12 cellular contexts compared by ENCODE assay signal in the genomic region with DNA sequence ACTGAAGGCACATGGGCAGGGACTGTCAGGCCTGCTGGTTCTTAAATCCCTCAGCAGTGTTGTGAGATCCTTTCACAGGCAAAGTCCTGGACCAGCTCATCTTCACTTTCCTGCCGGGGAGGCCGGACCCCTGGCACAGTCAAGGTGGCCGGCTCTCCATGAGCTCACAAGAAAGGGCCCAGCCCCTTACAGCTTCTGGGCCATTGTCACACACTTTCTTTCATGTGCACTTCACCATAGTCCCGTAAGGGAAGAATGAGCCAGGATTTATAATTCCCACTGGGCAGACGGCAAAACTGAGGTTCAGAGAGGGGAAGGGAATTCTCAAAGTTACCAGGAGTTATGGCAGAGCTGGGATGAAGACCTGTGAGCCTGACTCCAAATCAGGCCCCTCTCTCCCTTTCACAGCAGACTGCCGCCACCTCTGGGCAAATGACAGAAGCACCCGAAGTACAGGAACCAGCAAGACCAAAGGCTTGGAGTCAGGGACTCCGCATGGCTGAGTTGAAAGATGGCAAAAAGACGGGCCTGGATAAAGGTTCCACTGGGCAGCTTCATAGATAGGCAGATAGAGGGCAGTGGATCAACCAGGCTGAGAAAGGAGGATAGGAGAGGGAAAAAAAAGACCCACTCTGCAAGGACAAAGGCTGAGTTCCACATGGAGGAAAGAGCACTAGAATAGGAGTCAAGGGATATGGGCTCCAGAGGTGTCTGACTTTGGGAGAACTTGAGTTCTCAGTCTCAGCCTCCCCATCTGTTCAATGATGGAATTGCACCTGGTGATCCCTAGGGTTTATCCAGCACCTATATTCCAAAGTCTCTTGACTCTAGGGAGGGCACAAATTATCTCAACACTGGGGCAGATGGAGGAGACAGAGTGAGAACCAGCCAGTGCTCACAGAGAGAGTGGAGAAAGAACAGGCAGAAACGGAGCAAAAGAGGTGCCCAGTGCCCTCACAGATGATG.
DNase-seq lines count a peak whose midpoint lies in the region; TF ChIP-seq lines count a peak whose summit lies in the region.
"Had no signal": no experiment of that assay in that cellular context is flagged by ENCODE, and none has a peak within 500 bp of the region (broad histone marks: within the 10 kb centered on the region; RNA-seq: fewer than 3 reads in every experiment).

No MANE protein-coding gene starts in this region.

- no peaks in the 10 kb centered on the region for H3K36me3 Mint-ChIP-seq in endodermal cell (ENCODE audit: low read depth)
- H3K36me3 Mint-ChIP-seq in progenitor cell of endocrine pancreas (ENCODE audit: insufficient read depth): no peaks in the 10 kb centered on the region
- no peaks in the 10 kb centered on the region for H3K36me3 Mint-ChIP-seq in activated naive CD4-positive, alpha-beta T cell treated with anti-CD3 and anti-CD28 coated beads for 36 hours (ENCODE audit: low read depth)

- H3K4me1 Mint-ChIP-seq in endodermal cell (no peaks in the 10 kb centered on the region), progenitor cell of endocrine pancreas (ENCODE audit: low read depth) (no peaks in the 10 kb centered on the region)
- peaks cover 4% of the 10 kb centered on the region for H3K4me1 Mint-ChIP-seq in activated naive CD4-positive, alpha-beta T cell treated with anti-CD3 and anti-CD28 coated beads for 36 hours (ENCODE audit: low read depth)

- no peak for TF ChIP-seq POLR2A in thyroid gland (IDR thresholded peaks at IDR 0.05)

- TF ChIP-seq CTCF in endodermal cell (conservative IDR thresholded peaks at IDR 0.05) (peak; percentile 75), progenitor cell of endocrine pancreas (IDR thresholded peaks at IDR 0.05; ENCODE audit: unreplicated experiment) (peak; percentile 25), thyroid gland (IDR thresholded peaks at IDR 0.05) (no peak)

- H3K9me3 ChIP-seq in endodermal cell (ENCODE audit: control insufficient read depth, low read length) (no peaks in the 10 kb centered on the region), thyroid gland (no peaks in the 10 kb centered on the region)
- H3K9me3 ChIP-seq: testis had no signal

- H3K4me1 ChIP-seq in endodermal cell (ENCODE audit: control insufficient read depth, insufficient read depth, low read length): no peaks in the 10 kb centered on the region
- H3K4me1 ChIP-seq in thyroid gland: no peaks in the 10 kb centered on the region
- H3K4me1 ChIP-seq: testis had no signal

- CTCF ChIA-PET in activated naive CD4-positive, alpha-beta T cell treated with anti-CD3 and anti-CD28 coated beads for 36 hours (lab: Charles Lee): interaction anchor here (0.6 to 2.1 kb wide), 2 partner anchors 32 to 581 kb away, joined by 3 to 11 read pairs; no protein-coding TSS in a partner anchor

- H3K4me3 ChIP-seq in endodermal cell (ENCODE audit: low read length) (no peak overlapping the region), thyroid gland (replicated peaks in 1 of 3) (no peak overlapping the region)
- H3K4me3 ChIP-seq: testis had no signal

- H3K27me3 ChIP-seq in endodermal cell (ENCODE audit: control insufficient read depth, insufficient read depth, low read length, poor library complexity, severe bottlenecking) (peaks cover 21% of the 10 kb centered on the region), thyroid gland (no peaks in the 10 kb centered on the region)
- H3K27me3 ChIP-seq: testis had no signal

- no peak overlapping the region for H3K27ac ChIP-seq in endodermal cell (ENCODE audit: low read depth, low read length)
- H3K27ac ChIP-seq in thyroid gland: no peak overlapping the region
- H3K27ac ChIP-seq: testis had no signal

- H3K27me3 Mint-ChIP-seq in endodermal cell (ENCODE audit: insufficient read depth): peaks cover 39% of the 10 kb centered on the region
- H3K27me3 Mint-ChIP-seq in progenitor cell of endocrine pancreas: peaks cover 69% of the 10 kb centered on the region
- peaks cover 32% of the 10 kb centered on the region for H3K27me3 Mint-ChIP-seq in activated naive CD4-positive, alpha-beta T cell treated with anti-CD3 and anti-CD28 coated beads for 36 hours (ENCODE audit: low read depth)

- no peak overlapping the region for H3K9ac ChIP-seq in endodermal cell (ENCODE audit: extremely low read depth, low read length, poor library complexity, severe bottlenecking)

- H3K27ac Mint-ChIP-seq in endodermal cell: no peak overlapping the region
- no peak overlapping the region for H3K27ac Mint-ChIP-seq in progenitor cell of endocrine pancreas
- H3K27ac Mint-ChIP-seq in activated naive CD4-positive, alpha-beta T cell treated with anti-CD3 and anti-CD28 coated beads for 36 hours: no peak overlapping the region

- 80 to 88% methylated on average over 6 to 10 of the region's 10 CpGs for WGBS in endodermal cell (ENCODE audit: insufficient coverage in 1 of 2, insufficient read length in 1 of 2), 2 experiments
- WGBS in thyroid gland, 2 donors: 78 to 80% methylated on average over 8 to 10 of the region's 10 CpGs

- DNase-seq in activated CD8-positive, alpha-beta memory T cell treated with anti-CD3 and anti-CD28 coated beads for 24 hours: peak; percentile 21
- no peak for DNase-seq in activated CD8-positive, alpha-beta memory T cell treated with anti-CD3 and anti-CD28 coated beads, Interleukin-2, amount 50 U/mL, for 4 hours
- DNase-seq in NCI-H69 (lab: John Stamatoyannopoulos, UW) (peak; percentile 47), endodermal cell (peak; percentile 86), progenitor cell of endocrine pancreas (ENCODE audit: low spot score, unreplicated experiment) (no peak), NCI-H1417 (lab: John Stamatoyannopoulos, UW) (no peak), thyroid gland (no peak)
- DNase-seq in activated naive CD4-positive, alpha-beta T cell treated with anti-CD3 and anti-CD28 coated beads for 36 hours: no peak
- DNase-seq: activated T-cell treated with anti-CD3 and anti-CD28 coated beads, Interleukin-2, amount 50 U/mL, for 4 hours; amniotic stem cell; stimulated activated CD4-positive, alpha-beta T cell treated with anti-CD3 and anti-CD28 coated beads, Interleukin-15, amount 100 ng/mL, for 24 hours; testis had no signal

- intact Hi-C loops in activated naive CD4-positive, alpha-beta T cell treated with anti-CD3 and anti-CD28 coated beads for 36 hours (cut with micrococcal nuclease): no loop called here
- intact Hi-C loops in thyroid gland (cut with DNase I): no loop called here

- H3K4me3 Mint-ChIP-seq in endodermal cell: no peak overlapping the region
- no peak overlapping the region for H3K4me3 Mint-ChIP-seq in progenitor cell of endocrine pancreas (ENCODE audit: low read depth)
- H3K4me3 Mint-ChIP-seq in activated naive CD4-positive, alpha-beta T cell treated with anti-CD3 and anti-CD28 coated beads for 36 hours: no peak overlapping the region
- H3K4me3 Mint-ChIP-seq: activated T-cell treated with anti-CD3 and anti-CD28 coated beads, Interleukin-2, amount 50 U/mL, for 4 hours had no signal

- H3K36me3 ChIP-seq in endodermal cell (ENCODE audit: control insufficient read depth, insufficient read depth, low read length) (no peaks in the 10 kb centered on the region), thyroid gland (no peaks in the 10 kb centered on the region)

- no peaks in the 10 kb centered on the region for H3K9me3 Mint-ChIP-seq in endodermal cell
- H3K9me3 Mint-ChIP-seq in progenitor cell of endocrine pancreas (ENCODE audit: low read depth): no peaks in the 10 kb centered on the region
- no peaks in the 10 kb centered on the region for H3K9me3 Mint-ChIP-seq in activated naive CD4-positive, alpha-beta T cell treated with anti-CD3 and anti-CD28 coated beads for 36 hours
- H3K9me3 Mint-ChIP-seq: activated T-cell treated with anti-CD3 and anti-CD28 coated beads, Interleukin-2, amount 50 U/mL, for 4 hours had no signal

Comparison
In these comparisons a context has a peak if more than half of its experiments do, and no peak if none do; other contexts are left out.
1. DNase-seq: peak in activated CD8-positive, alpha-beta memory T cell treated with anti-CD3 and anti-CD28 coated beads for 24 hours (single experiment), NCI-H69 (single experiment) and endodermal cell (single experiment); none in activated CD8-positive, alpha-beta memory T cell treated with anti-CD3 and anti-CD28 coated beads, Interleukin-2, amount 50 U/mL, for 4 hours (single experiment), progenitor cell of endocrine pancreas (single experiment), activated naive CD4-positive, alpha-beta T cell treated with anti-CD3 and anti-CD28 coated beads for 36 hours (single experiment), NCI-H1417 (0 of 3) and thyroid gland (0 of 2).
2. CTCF ChIP-seq: peak in endodermal cell (single experiment) and progenitor cell of endocrine pancreas (single experiment); none in thyroid gland (0 of 6).